ENCODE assay signal across 18 cellular contexts in the genomic region with DNA sequence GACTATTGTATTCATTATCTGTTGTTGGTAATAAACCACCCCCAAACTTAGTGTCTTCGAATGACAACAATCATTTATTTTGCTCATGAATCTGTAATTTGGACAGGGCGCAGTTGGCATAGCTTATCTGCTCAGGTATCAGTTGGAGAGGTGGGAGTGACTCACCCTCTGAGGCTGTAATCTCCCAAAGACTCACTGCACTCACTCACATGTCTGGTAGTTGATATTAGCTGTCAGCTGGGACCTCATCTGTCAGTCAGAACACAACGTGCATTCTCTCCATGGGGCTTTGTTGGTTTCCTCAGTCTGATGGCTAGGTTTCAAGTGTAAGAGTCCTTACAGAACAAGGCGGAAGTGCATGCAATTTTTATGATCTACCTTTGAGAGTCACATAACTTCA.
DNase-seq lines count a peak whose midpoint lies in the region; ATAC-seq and TF ChIP-seq lines count a peak whose summit lies in the region.
"Had no signal": no experiment of that assay in that cellular context is flagged by ENCODE, and none has a peak within 500 bp of the region (broad histone marks: within the 10 kb centered on the region; RNA-seq: fewer than 3 reads in every experiment).

No MANE protein-coding gene starts in this region.

- intact Hi-C loops in mammary epithelial cell (cut with micrococcal nuclease) (no loop called here), breast epithelium (cut with DNase I; ENCODE audit: low total_unique reads) (no loop called here), testis (cut with DNase I; ENCODE audit: low total_unique reads) (no loop called here), OCI-LY7 (cut with micrococcal nuclease; ENCODE audit: unreplicated experiment) (no loop called here)

- H2AFZ ChIP-seq in mammary epithelial cell (ENCODE audit: low read depth, low read length) (no peak overlapping the region), OCI-LY7 (ENCODE audit: low read length) (no peak overlapping the region)
- H2AFZ ChIP-seq: GM23248 had no signal

- DNase-seq in mammary epithelial cell, result peak; percentile 57
- DNase-seq in breast epithelium (ENCODE audit: low spot score in 2 of 2), result no peak
- DNase-seq in RWPE2 (ENCODE audit: low spot score), result no peak
- DNase-seq in epithelial cell of esophagus (ENCODE audit: low read depth), result peak; percentile 62
- peak; percentile 23 for DNase-seq in testis
- no peak for DNase-seq in OCI-LY7 (ENCODE audit: low spot score)
- DNase-seq in mucosa of gallbladder (ENCODE audit: low spot score), result no peak
- DNase-seq in suprapubic skin (ENCODE audit: low spot score in 2 of 2), result no peak
- DNase-seq: Calu3; CD4-positive, alpha-beta memory T cell; DND-41; EL; GM23248 had no signal

- no peaks in the 10 kb centered on the region for H3K9me2 ChIP-seq in OCI-LY7 (ENCODE audit: insufficient read depth, low read length)

- H3K27ac ChIP-seq in mammary epithelial cell (ENCODE audit: insufficient read depth, low read depth, low read length) (no peak overlapping the region), breast epithelium (no peak overlapping the region), RWPE2 (ENCODE audit: poor library complexity, severe bottlenecking) (peak overlapping the region; percentile 10), testis (no peak overlapping the region), OCI-LY7 (ENCODE audit: low read depth, low read length, poor library complexity, severe bottlenecking) (no peak overlapping the region), suprapubic skin (no peak overlapping the region)
- H3K27ac ChIP-seq: 22Rv1, BLaER1, GM23248, HL-60 had no signal

- CTCF ChIA-PET in mammary epithelial cell (lab: Charles Lee; ENCODE audit: low non-redundant PET), result no interaction called here
- CTCF ChIA-PET in OCI-LY7 (lab: Charles Lee; ENCODE audit: unreplicated experiment), result no interaction called here

- H3K9me3 ChIP-seq in mammary epithelial cell (replicated peaks; ENCODE audit: insufficient read depth, low read length) (peaks cover 7% of the 10 kb centered on the region), breast epithelium (peaks cover 9 to 13% of the 10 kb centered on the region in 2 donors), RWPE2 (ENCODE audit: severe bottlenecking) (no peaks in the 10 kb centered on the region), testis (no peaks in the 10 kb centered on the region), OCI-LY7 (ENCODE audit: low read length) (no peaks in the 10 kb centered on the region), suprapubic skin (no peaks in the 10 kb centered on the region)
- H3K9me3 ChIP-seq: HAP-1 had no signal

- no peak overlapping the region for H3K4me2 ChIP-seq in mammary epithelial cell (ENCODE audit: insufficient read depth, low read depth, low read length)
- no peak overlapping the region for H3K4me2 ChIP-seq in OCI-LY7 (ENCODE audit: low read length)
- H3K4me2 ChIP-seq: BLaER1 had no signal

- TF ChIP-seq EP300 in suprapubic skin (IDR thresholded peaks at IDR 0.05), result no peak

- peak; percentile 68 for ATAC-seq in RWPE2 (ENCODE audit: low read depth)
- ATAC-seq: GM12878 had no signal

- H3K36me3 ChIP-seq in mammary epithelial cell (ENCODE audit: insufficient read depth, low read length) (no peaks in the 10 kb centered on the region), breast epithelium (no peaks in the 10 kb centered on the region), RWPE2 (ENCODE audit: low read depth) (no peaks in the 10 kb centered on the region), testis (ENCODE audit: low read depth, missing control alignments) (no peaks in the 10 kb centered on the region), OCI-LY7 (ENCODE audit: insufficient read depth, low read length) (no peaks in the 10 kb centered on the region), suprapubic skin (no peaks in the 10 kb centered on the region)
- H3K36me3 ChIP-seq: BLaER1, HAP-1 had no signal

- in situ Hi-C loops in mammary epithelial cell (cut with MboI; ENCODE audit: low sequenced_read_pairs in 2 of 2), result no loop called here

- no peaks in the 10 kb centered on the region for H3K27me3 ChIP-seq in mammary epithelial cell (ENCODE audit: insufficient read depth, low read length)
- no peaks in the 10 kb centered on the region for H3K27me3 ChIP-seq in breast epithelium
- H3K27me3 ChIP-seq in RWPE2 (ENCODE audit: insufficient read depth, poor library complexity, severe bottlenecking), result no peaks in the 10 kb centered on the region
- no peaks in the 10 kb centered on the region for H3K27me3 ChIP-seq in testis
- no peaks in the 10 kb centered on the region for H3K27me3 ChIP-seq in suprapubic skin
- H3K27me3 ChIP-seq: BLaER1 had no signal

- no TSS peak for BruUV-seq in mammary epithelial cell (replicated peaks; lab: Mats Ljungman, UMichigan)
- no TSS peak for BruUV-seq in OCI-LY7 (replicated peaks; lab: Mats Ljungman, UMichigan)

- H3K9ac ChIP-seq in mammary epithelial cell (ENCODE audit: insufficient read depth, low read length), result no peak overlapping the region
- H3K9ac ChIP-seq: BLaER1, GM23248 had no signal

- H3K4me1 ChIP-seq in mammary epithelial cell (ENCODE audit: insufficient read depth, low read length) (peaks cover 9% of the 10 kb centered on the region), breast epithelium (no peaks in the 10 kb centered on the region), RWPE2 (ENCODE audit: insufficient read depth, poor library complexity, severe bottlenecking) (peaks cover 15% of the 10 kb centered on the region), testis (no peaks in the 10 kb centered on the region), OCI-LY7 (ENCODE audit: insufficient read depth, low read length, poor library complexity, severe bottlenecking) (no peaks in the 10 kb centered on the region), suprapubic skin (no peaks in the 10 kb centered on the region)
- H3K4me1 ChIP-seq: BLaER1, HAP-1 had no signal

- TF ChIP-seq POLR2A in breast epithelium (IDR thresholded peaks at IDR 0.05), result no peak
- no peak for TF ChIP-seq POLR2A in testis (IDR thresholded peaks at IDR 0.05)
- no peak for TF ChIP-seq POLR2A in suprapubic skin (IDR thresholded peaks at IDR 0.05)

- H3K4me3 ChIP-seq in mammary epithelial cell (replicated peaks in 1 of 3; ENCODE audit: insufficient read depth in 1 of 3, low read depth in 2 of 3, low read length in 3 of 3), result no peak overlapping the region
- no peak overlapping the region for H3K4me3 ChIP-seq in breast epithelium
- H3K4me3 ChIP-seq in RWPE2 (ENCODE audit: severe bottlenecking), result no peak overlapping the region
- no peak overlapping the region for H3K4me3 ChIP-seq in epithelial cell of esophagus (ENCODE audit: low read length)
- no peak overlapping the region for H3K4me3 ChIP-seq in testis
- H3K4me3 ChIP-seq in OCI-LY7 (ENCODE audit: low read depth, low read length, poor library complexity, severe bottlenecking), result no peak overlapping the region
- H3K4me3 ChIP-seq in suprapubic skin, result no peak overlapping the region
- H3K4me3 ChIP-seq: BLaER1, GM12878, GM23248, HAP-1 had no signal

- WGBS in mammary epithelial cell (ENCODE audit: low coverage, missing lambda C conversion rate), result 48% methylated on average over 3 of the region's 4 CpGs
- 51 to 61% methylated on average over 4 of the region's 4 CpGs for WGBS in testis, 2 donors
- WGBS in suprapubic skin, result 73% methylated on average over 4 of the region's 4 CpGs

- H3K79me2 ChIP-seq in mammary epithelial cell (ENCODE audit: insufficient read depth, low read length), result no peaks in the 10 kb centered on the region
- no peaks in the 10 kb centered on the region for H3K79me2 ChIP-seq in OCI-LY7 (ENCODE audit: insufficient read depth, low read depth, low read length)

- TF ChIP-seq CTCF in mammary epithelial cell (conservative IDR thresholded peaks at IDR 0.05 in 1 of 2, IDR thresholded peaks at IDR 0.05 in 1 of 2; ENCODE audit: extremely low read depth in 1 of 2, insufficient read depth in 1 of 2, low read depth in 1 of 2, low read length in 2 of 2) (no peak), breast epithelium (IDR thresholded peaks at IDR 0.05) (no peak), RWPE2 (IDR thresholded peaks at IDR 0.05; ENCODE audit: poor library complexity, severe bottlenecking) (no peak), epithelial cell of esophagus (IDR thresholded peaks at IDR 0.05; ENCODE audit: insufficient read depth, low read depth, low read length, missing control alignments) (no peak), testis (IDR thresholded peaks at IDR 0.05) (no peak), OCI-LY7 (conservative IDR thresholded peaks at IDR 0.05; ENCODE audit: low read length) (no peak), suprapubic skin (IDR thresholded peaks at IDR 0.05) (no peak)

- POLR2A ChIA-PET in OCI-LY7 (lab: Charles Lee), result interaction anchor here (0.6 kb wide), 1 partner anchor 307 kb away, joined by 3 read pairs; no protein-coding TSS in a partner anchor

- dilution Hi-C loops in mammary epithelial cell (cut with HindIII; ENCODE audit: low sequenced_read_pairs), result no loop called here

- H4K20me1 ChIP-seq in mammary epithelial cell (ENCODE audit: insufficient read depth, low read length), result no peaks in the 10 kb centered on the region
- no peaks in the 10 kb centered on the region for H4K20me1 ChIP-seq in OCI-LY7 (ENCODE audit: insufficient read depth, low read length)
- H4K20me1 ChIP-seq: BLaER1 had no signal

Comparison
In these comparisons a context has a peak if more than half of its experiments do, and no peak if none do; other contexts are left out.
1. DNase-seq: peak in mammary epithelial cell (single experiment), epithelial cell of esophagus (single experiment) and testis (single experiment); none in breast epithelium (0 of 2), RWPE2 (single experiment), OCI-LY7 (single experiment), mucosa of gallbladder (single experiment) and suprapubic skin (0 of 2).